12 cellular contexts compared by ENCODE assay signal in genomic region chr1:43870306-43870705, GRCh38.
DNase-seq lines count a peak whose midpoint lies in the region; ATAC-seq and TF ChIP-seq lines count a peak whose summit lies in the region.
"Had no signal": no experiment of that assay in that cellular context is flagged by ENCODE, and none has a peak within 500 bp of the region (broad histone marks: within the 10 kb centered on the region; RNA-seq: fewer than 3 reads in every experiment).

No MANE protein-coding gene starts in this region.

- no CpG with 5 or more reads among the region's 3 CpGs for WGBS in H9 (ENCODE audit: extremely low coverage, insufficient read length, low lambda C conversion rate)

- H3K4ac ChIP-seq in H9 (ENCODE audit: low read depth, low read length), result no peak overlapping the region

- H2BK120ac ChIP-seq in H9 (ENCODE audit: low read depth, low read length, poor library complexity, severe bottlenecking), result no peak overlapping the region

- no peak overlapping the region for H4K5ac ChIP-seq in H9 (ENCODE audit: insufficient read length, low read depth, low read length)

- H3K4me2 ChIP-seq in BLaER1 treated with 17β-estradiol and CSF1 and Interleukin-3, amounts not matched to agents 10 nM and 100 nM, result peak overlapping the region in 9 of 11 experiments; percentile 2 to 62 (median 42); a peak in 14 of 22 replicates
- no peak overlapping the region for H3K4me2 ChIP-seq in H9 (ENCODE audit: insufficient read depth, insufficient read length, low read length)

- peak overlapping the region in 3 of 11 experiments; percentile 4 to 17 (median 13); a peak in 2 of 22 replicates for H3K27ac ChIP-seq in BLaER1 treated with 17β-estradiol and CSF1 and Interleukin-3, amounts not matched to agents 10 nM and 100 nM
- H3K27ac ChIP-seq in H9 (ENCODE audit: insufficient read length, low read depth, low read length) (no peak overlapping the region), foreskin keratinocyte (no peak overlapping the region)

- H2BK15ac ChIP-seq in H9 (ENCODE audit: low read depth, low read length), result no peak overlapping the region

- no peaks in the 10 kb centered on the region for H4K20me1 ChIP-seq in BLaER1 treated with 17β-estradiol and CSF1 and Interleukin-3, amounts not matched to agents 10 nM and 100 nM
- no peaks in the 10 kb centered on the region for H4K20me1 ChIP-seq in H9 (ENCODE audit: control insufficient read depth, insufficient read depth, insufficient read length)

- DNase-seq in H9 (peak; percentile 21), endothelial cell (ENCODE audit: low spot score) (no peak), GOT3 (lab: John Stamatoyannopoulos, UW) (no peak), Caco-2 (no peak), foreskin keratinocyte (no peak)
- DNase-seq in stimulated activated naive B cell treated with anti-CD40 and anti-IgM and Interleukin-4, amounts not matched to agents 10 μg/mL and 1 μg/mL and 100 μg/mL, for 72 hours, result no peak
- DNase-seq: CD8-positive, alpha-beta memory T cell; DMS53 had no signal

- H3K4me1 Mint-ChIP-seq in H9 (peaks cover 0 to 4% of the 10 kb centered on the region in 2 experiments; a peak in 2 of 4 replicates), endothelial cell (ENCODE audit: unreplicated experiment) (no peaks in the 10 kb centered on the region), Caco-2 (ENCODE audit: low read depth, unreplicated experiment) (no peaks in the 10 kb centered on the region)
- H3K4me1 Mint-ChIP-seq in stimulated activated naive B cell treated with anti-CD40 and anti-IgM and Interleukin-4, amounts not matched to agents 10 μg/mL and 1 μg/mL and 100 μg/mL, for 72 hours, result peaks cover 2 to 5% of the 10 kb centered on the region in 2 donors
- H3K4me1 Mint-ChIP-seq: B cell; CD8-positive, alpha-beta memory T cell; IgD-negative memory B cell had no signal

- TF ChIP-seq CTCF in H9 (conservative IDR thresholded peaks at IDR 0.05), result no peak
- no peak for TF ChIP-seq CTCF in endothelial cell (IDR thresholded peaks at IDR 0.05; ENCODE audit: unreplicated experiment)
- TF ChIP-seq CTCF in Caco-2 (IDR thresholded peaks at IDR 0.05; ENCODE audit: insufficient read depth in 1 of 2, low read depth in 1 of 2, low read length in 1 of 2, severe bottlenecking in 1 of 2, unreplicated experiment in 1 of 2), result no peak
- no peak for TF ChIP-seq CTCF in foreskin keratinocyte (conservative IDR thresholded peaks at IDR 0.05)

- intact Hi-C loops in Caco-2 (cut with micrococcal nuclease; ENCODE audit: unreplicated experiment), result loop anchor here (10.0 kb wide), 1 partner anchor 106 kb away; no protein-coding TSS in a partner anchor

- no peak overlapping the region for H2BK5ac ChIP-seq in H9 (ENCODE audit: insufficient read length, low read length)

- H3T11ph ChIP-seq in H9 (ENCODE audit: low read length), result no peak overlapping the region

- POLR2A ChIA-PET in Caco-2 (lab: Charles Lee), result no interaction called here

- H4K8ac ChIP-seq in H9 (replicated peaks; ENCODE audit: insufficient read length, low read depth, low read length), result no peak overlapping the region

- no peak overlapping the region for H3K18ac ChIP-seq in H9 (ENCODE audit: insufficient read length, low read depth, low read length)

- no peak overlapping the region for H2BK20ac ChIP-seq in H9 (ENCODE audit: low read depth, low read length, poor library complexity, severe bottlenecking)

- H3K4me3 ChIP-seq in BLaER1 treated with 17β-estradiol and CSF1 and Interleukin-3, amounts not matched to agents 10 nM and 100 nM, result no peak overlapping the region
- no peak overlapping the region for H3K4me3 ChIP-seq in Caco-2 (ENCODE audit: low read depth, low read length)

- no peak overlapping the region for H3K23ac ChIP-seq in H9 (ENCODE audit: insufficient read length, low read depth, low read length)

- H3K4me3 Mint-ChIP-seq in H9 (no peak overlapping the region), endothelial cell (ENCODE audit: unreplicated experiment) (peak overlapping the region; percentile 37), Caco-2 (ENCODE audit: unreplicated experiment) (no peak overlapping the region)
- H3K4me3 Mint-ChIP-seq in stimulated activated naive B cell treated with anti-CD40 and anti-IgM and Interleukin-4, amounts not matched to agents 10 μg/mL and 1 μg/mL and 100 μg/mL, for 72 hours, result no peak overlapping the region
- H3K4me3 Mint-ChIP-seq: B cell; CD8-positive, alpha-beta memory T cell; IgD-negative memory B cell had no signal

- no TSS peak for BruUV-seq in Caco-2 (replicated peaks; lab: Mats Ljungman, UMichigan)

- no peak overlapping the region for H3K56ac ChIP-seq in H9 (ENCODE audit: insufficient read length, low read depth, low read length)

- no peak overlapping the region for H2AK5ac ChIP-seq in H9 (ENCODE audit: insufficient read length, low read length)

- H4K91ac ChIP-seq in H9 (ENCODE audit: insufficient read length, low read depth, low read length), result no peak overlapping the region

- H2AFZ ChIP-seq in H9 (ENCODE audit: low read length), result no peak overlapping the region

- H3K27me3 ChIP-seq in BLaER1 treated with 17β-estradiol and CSF1 and Interleukin-3, amounts not matched to agents 10 nM and 100 nM, result no peaks in the 10 kb centered on the region
- H3K27me3 ChIP-seq in H9 (ENCODE audit: insufficient read depth, low read length) (no peaks in the 10 kb centered on the region), Caco-2 (replicated peaks; ENCODE audit: control insufficient read depth, insufficient read depth, low read length) (no peaks in the 10 kb centered on the region), foreskin keratinocyte (no peaks in the 10 kb centered on the region)

- H3K23me2 ChIP-seq in H9 (ENCODE audit: insufficient read length, low read depth, low read length, poor library complexity, severe bottlenecking), result no peaks in the 10 kb centered on the region

- H2BK12ac ChIP-seq in H9 (ENCODE audit: insufficient read length, low read depth, low read length), result no peak overlapping the region

- peak overlapping the region in 1 of 11 experiments; percentile 41; a peak in 1 of 22 replicates for H3K9ac ChIP-seq in BLaER1 treated with 17β-estradiol and CSF1 and Interleukin-3, amounts not matched to agents 10 nM and 100 nM
- H3K9ac ChIP-seq in H9 (ENCODE audit: extremely low read depth, insufficient read length, low read length), result no peak overlapping the region

- peaks cover 0 to 11% (median 7%) of the 10 kb centered on the region in 11 experiments; a peak in 7 of 22 replicates for H3K36me3 ChIP-seq in BLaER1 treated with 17β-estradiol and CSF1 and Interleukin-3, amounts not matched to agents 10 nM and 100 nM
- no peaks in the 10 kb centered on the region for H3K36me3 ChIP-seq in Caco-2 (ENCODE audit: control insufficient read depth, insufficient read depth, low read length)

- H3K14ac ChIP-seq in H9 (ENCODE audit: insufficient read depth, low read length), result no peak overlapping the region

- H3K27ac Mint-ChIP-seq in H9 (peak overlapping the region in 1 of 3 experiments; percentile 15; a peak in 2 of 7 replicates), endothelial cell (ENCODE audit: unreplicated experiment) (no peak overlapping the region), Caco-2 (ENCODE audit: unreplicated experiment) (no peak overlapping the region)
- H3K27ac Mint-ChIP-seq in stimulated activated naive B cell treated with anti-CD40 and anti-IgM and Interleukin-4, amounts not matched to agents 10 μg/mL and 1 μg/mL and 100 μg/mL, for 72 hours, result peak overlapping the region; percentile 4
- H3K27ac Mint-ChIP-seq: B cell, IgD-negative memory B cell had no signal

- ATAC-seq in stimulated activated naive B cell treated with anti-CD40 and anti-IgM and Interleukin-4, amounts not matched to agents 10 μg/mL and 1 μg/mL and 100 μg/mL, for 72 hours (replicated peaks), result no peak
- ATAC-seq in foreskin keratinocyte, result no peak
- ATAC-seq: HCT116 had no signal

- CTCF ChIA-PET in Caco-2 (lab: Charles Lee), result no interaction called here

- no peaks in the 10 kb centered on the region for H3K9me3 Mint-ChIP-seq in H9
- no peaks in the 10 kb centered on the region for H3K9me3 Mint-ChIP-seq in endothelial cell (ENCODE audit: unreplicated experiment)
- no peaks in the 10 kb centered on the region for H3K9me3 Mint-ChIP-seq in stimulated activated naive B cell treated with anti-CD40 and anti-IgM and Interleukin-4, amounts not matched to agents 10 μg/mL and 1 μg/mL and 100 μg/mL, for 72 hours
- no peaks in the 10 kb centered on the region for H3K9me3 Mint-ChIP-seq in Caco-2 (ENCODE audit: unreplicated experiment)
- H3K9me3 Mint-ChIP-seq: CD8-positive, alpha-beta memory T cell; IgD-negative memory B cell had no signal

- no peaks in the 10 kb centered on the region for H3K27me3 Mint-ChIP-seq in H9 (ENCODE audit: low read depth)
- H3K27me3 Mint-ChIP-seq in endothelial cell (ENCODE audit: unreplicated experiment), result peaks cover 2% of the 10 kb centered on the region
- no peaks in the 10 kb centered on the region for H3K27me3 Mint-ChIP-seq in stimulated activated naive B cell treated with anti-CD40 and anti-IgM and Interleukin-4, amounts not matched to agents 10 μg/mL and 1 μg/mL and 100 μg/mL, for 72 hours
- no peaks in the 10 kb centered on the region for H3K27me3 Mint-ChIP-seq in Caco-2 (ENCODE audit: insufficient read depth, unreplicated experiment)
- H3K27me3 Mint-ChIP-seq: B cell; CD8-positive, alpha-beta memory T cell; IgD-negative memory B cell had no signal

- H3K4me1 ChIP-seq in BLaER1 treated with 17β-estradiol and CSF1 and Interleukin-3, amounts not matched to agents 10 nM and 100 nM, result peaks cover 27 to 42% (median 33%) of the 10 kb centered on the region in 10 experiments
- H3K4me1 ChIP-seq in H9 (ENCODE audit: insufficient read depth, low read length), result no peaks in the 10 kb centered on the region
- peaks cover 6% of the 10 kb centered on the region; the same call in 1 of the 2 replicates for H3K4me1 ChIP-seq in Caco-2
- peaks cover 14% of the 10 kb centered on the region for H3K4me1 ChIP-seq in foreskin keratinocyte

- H3K36me3 Mint-ChIP-seq in H9 (ENCODE audit: insufficient read depth in 1 of 3, low read depth in 3 of 3) (no peaks in the 10 kb centered on the region), endothelial cell (ENCODE audit: low read depth, unreplicated experiment) (no peaks in the 10 kb centered on the region), Caco-2 (ENCODE audit: insufficient read depth, unreplicated experiment) (no peaks in the 10 kb centered on the region)
- H3K36me3 Mint-ChIP-seq in stimulated activated naive B cell treated with anti-CD40 and anti-IgM and Interleukin-4, amounts not matched to agents 10 μg/mL and 1 μg/mL and 100 μg/mL, for 72 hours, result peaks cover 0 to 9% of the 10 kb centered on the region in 2 donors
- H3K36me3 Mint-ChIP-seq: CD8-positive, alpha-beta memory T cell had no signal

- no peaks in the 10 kb centered on the region for H3K9me3 ChIP-seq in BLaER1 treated with 17β-estradiol and CSF1 and Interleukin-3, amounts not matched to agents 10 nM and 100 nM (replicated peaks in 1 of 11)
- H3K9me3 ChIP-seq in H9 (ENCODE audit: control insufficient read depth, low read depth, low read length), result no peaks in the 10 kb centered on the region
- H3K9me3 ChIP-seq in Caco-2, result no peaks in the 10 kb centered on the region

- no peaks in the 10 kb centered on the region for H3K79me1 ChIP-seq in H9 (ENCODE audit: insufficient read depth, low read depth, low read length, poor library complexity, severe bottlenecking)

- no peaks in the 10 kb centered on the region for H3K79me2 ChIP-seq in H9 (ENCODE audit: insufficient read depth, low read length)
